Comparison of ENCODE assay signal across 8 cellular contexts in the genomic region with DNA sequence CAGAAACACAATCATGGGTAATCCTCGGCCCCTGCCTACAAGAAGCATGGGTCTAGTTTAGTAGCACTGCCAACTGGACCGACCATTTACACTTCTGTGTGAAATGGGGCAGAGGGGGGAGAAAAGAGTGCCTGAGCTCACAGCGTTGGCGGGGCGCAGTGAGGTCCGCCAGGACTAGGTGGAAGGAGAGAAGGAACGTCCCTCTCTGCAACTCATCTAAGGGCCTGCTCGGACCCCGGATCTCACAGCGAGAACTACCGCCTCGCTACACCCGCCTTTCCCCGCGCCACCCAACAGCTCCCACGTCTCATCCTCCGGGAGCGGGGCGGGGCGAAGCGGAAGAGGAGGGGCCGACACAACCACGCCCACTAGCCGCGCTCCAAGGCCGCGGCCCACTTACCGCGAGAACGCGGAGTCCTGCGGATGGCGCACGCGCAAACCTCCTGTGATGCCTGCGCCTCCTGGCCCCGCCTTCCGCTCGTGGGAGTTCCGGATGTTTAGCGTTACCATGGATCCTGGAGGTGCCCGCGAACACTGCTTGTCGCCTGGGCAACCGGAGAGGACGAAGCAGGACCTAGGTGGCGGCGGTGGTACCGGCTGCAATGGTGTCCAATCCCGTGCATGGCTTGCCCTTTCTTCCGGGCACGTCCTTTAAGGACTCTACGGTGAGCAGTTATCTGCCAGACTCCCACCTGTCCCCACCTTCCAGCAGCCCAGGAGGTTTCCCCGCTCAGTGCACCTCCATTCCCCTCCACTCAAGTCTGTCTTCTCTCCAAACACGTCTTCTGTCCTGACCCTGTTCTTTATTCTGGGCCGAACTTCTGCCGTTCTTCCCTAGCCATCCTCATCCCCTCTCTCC. TPM values are rescaled to one million over a fixed set of nuclear protein-coding genes. Genes with fewer than 3 reads are reported as not detected.
DNase-seq lines count a peak whose midpoint lies in the region; ATAC-seq, FAIRE-seq and TF ChIP-seq lines count a peak whose summit lies in the region.

Gene EFHC1, plus strand, starts transcription at position 534 of the 859 bp plus-strand sequence. Its CDS starts 69 bp downstream, at position 603.

- BruUV-seq in HepG2 (replicated peaks; lab: Mats Ljungman, UMichigan) = no TSS peak

- POLR2A ChIA-PET in HepG2 (lab: Yijun Ruan, JAX) = interaction anchor here (0.7 to 3.5 kb wide), 23 partner anchors 10 to 699 kb away, joined by 3 to 38 read pairs (median 4); partner anchors contain the start of genes MCM3 and TRAM2

- peak; percentile 81 for FAIRE-seq in HepG2 (lab: Jason Lieb, UNC)

- peak; percentile 97 to 98 for TF ChIP-seq POLR2A in HepG2 (IDR thresholded peaks at IDR 0.05; ENCODE audit: insufficient read depth in 1 of 2, low read depth in 2 of 2, low read length in 2 of 2)

- H4K20me1 ChIP-seq in HepG2 (ENCODE audit: insufficient read depth, low read length) = no peaks in the 10 kb centered on the region

- no peaks in the 10 kb centered on the region for H3K36me3 ChIP-seq in HepG2 (replicated peaks in 1 of 2; ENCODE audit: control insufficient read depth in 1 of 2, insufficient read depth in 2 of 2, low read length in 2 of 2)

- H2AFZ ChIP-seq in HepG2 (ENCODE audit: low read length) = peak within 1 kb of the TSS; percentile 96

- TF ChIP-seq EP300 in HepG2 (IDR thresholded peaks at IDR 0.05; ENCODE audit: low read depth in 2 of 2, low read length in 2 of 2) = no peak; a peak in 1 of 4 replicates
- peak; percentile 59; the same call in 1 of the 2 replicates for TF ChIP-seq EP300 in HepG2 (CRISPR knock-in tag; IDR thresholded peaks at IDR 0.05; ENCODE audit: borderline replicate concordance)

- H3K4me1 ChIP-seq in HepG2 (ENCODE audit: insufficient read depth, low read length) = peaks cover 62% of the 10 kb centered on the region

- ATAC-seq in GM19351 (IDR thresholded peaks at IDR 0.05; ENCODE audit: unreplicated experiment) = peak; percentile 89
- peak; percentile 95 for ATAC-seq in HG03520 (IDR thresholded peaks at IDR 0.05; ENCODE audit: unreplicated experiment)
- ATAC-seq in HepG2 = peak; percentile 96

- under 1% methylated on average over 23 of the region's 57 CpGs for WGBS in HepG2 (ENCODE audit: low lambda C conversion rate)

- H3K9me3 ChIP-seq in HepG2 (ENCODE audit: low read length) = no peaks in the 10 kb centered on the region

- DNase-seq in C1 segment of cervical spinal cord (lab: John Stamatoyannopoulos, UW) (peak; percentile 75 to 98 (median 96)), NCI-H69 (lab: John Stamatoyannopoulos, UW) (peak; percentile 100), dermis microvascular lymphatic vessel endothelial cell (ENCODE audit: low read depth in 2 of 2) (peak; percentile 97 to 98), HepG2 (ENCODE audit: low spot score) (peak; percentile 98)
- peak; percentile 97 for DNase-seq in activated CD4-positive, alpha-beta T cell treated with anti-CD3 and anti-CD28 coated beads, Interleukin-2, amount 50 U/mL, for 1 hour
- DNase-seq in stimulated activated CD4-positive, alpha-beta T cell treated with anti-CD3 and anti-CD28 coated beads, Interleukin-4, amount 100 ng/mL, for 1 hour = peak; percentile 99

- H3K4me2 ChIP-seq in HepG2 (ENCODE audit: low read depth, low read length) = peak within 1 kb of the TSS; percentile 100

- peaks cover 4% of the 10 kb centered on the region for H3K79me2 ChIP-seq in HepG2 (ENCODE audit: insufficient read depth, low read length)

- peaks cover 0 to 4% of the 10 kb centered on the region in 2 experiments; a peak in 1 of 5 replicates for H3K27me3 ChIP-seq in HepG2 (ENCODE audit: control insufficient read depth in 1 of 2, insufficient read depth in 2 of 2, low read length in 2 of 2)

- H3K27ac ChIP-seq in HepG2 (ENCODE audit: extremely low read length, insufficient read depth, low read length) = peak within 1 kb of the TSS; percentile 91

- in situ Hi-C loops in HepG2 (cut with HindIII; ENCODE audit: extremely low pct_ligation_motif_present, low pct_unique_long_range_greater_than_20kb) = loop anchor here (5.0 kb wide), 2 partner anchors 177 to 242 kb away; no protein-coding TSS in a partner anchor

- intact Hi-C loops in HepG2 (cut with micrococcal nuclease; ENCODE audit: unreplicated experiment) = loop anchor here (1.0 to 5.0 kb wide), 5 partner anchors 82 to 178 kb away; no protein-coding TSS in a partner anchor

- peak; percentile 72 for TF ChIP-seq RAD21 in HepG2 (CRISPR knock-in tag; IDR thresholded peaks at IDR 0.05)

- peak; percentile 33 for TF ChIP-seq CTCF in HepG2 (CRISPR knock-in tag; IDR thresholded peaks at IDR 0.05)

- peak within 1 kb of the TSS; percentile 95 for H3K9ac ChIP-seq in HepG2 (ENCODE audit: insufficient read depth, low read depth, low read length)

- CTCF ChIA-PET in HepG2 (lab: Yijun Ruan, JAX; ENCODE audit: low intra/inter-chr PET ratio, low total read pairs) = interaction anchor here (1.4 kb wide), 1 partner anchor 243 kb away, joined by 5 read pairs; no protein-coding TSS in a partner anchor

- H3K4me3 ChIP-seq in HepG2 (replicated peaks in 1 of 3; ENCODE audit: insufficient read depth in 1 of 3, low read depth in 2 of 3, low read length in 3 of 3) = peak within 1 kb of the TSS; percentile 78 to 99 (median 90)

TF ChIP-seq in HepG2, 621 proteins besides CTCF, POLR2A, EP300 and RAD21 (continues in another document):
- peak; percentile 93; the same call in 1 of the 2 replicates for TF ChIP-seq ZNF230 (CRISPR knock-in tag; IDR thresholded peaks at IDR 0.05)
- TF ChIP-seq E2F2 (CRISPR knock-in tag; IDR thresholded peaks at IDR 0.05; ENCODE audit: borderline replicate concordance) = no peak
- no peak for TF ChIP-seq SMYD3 (CRISPR knock-in tag; IDR thresholded peaks at IDR 0.05)
- TF ChIP-seq CEBPB (IDR thresholded peaks at IDR 0.05; ENCODE audit: borderline replicate concordance, low read depth, low read length) = no peak
- TF ChIP-seq, protein P1, sequence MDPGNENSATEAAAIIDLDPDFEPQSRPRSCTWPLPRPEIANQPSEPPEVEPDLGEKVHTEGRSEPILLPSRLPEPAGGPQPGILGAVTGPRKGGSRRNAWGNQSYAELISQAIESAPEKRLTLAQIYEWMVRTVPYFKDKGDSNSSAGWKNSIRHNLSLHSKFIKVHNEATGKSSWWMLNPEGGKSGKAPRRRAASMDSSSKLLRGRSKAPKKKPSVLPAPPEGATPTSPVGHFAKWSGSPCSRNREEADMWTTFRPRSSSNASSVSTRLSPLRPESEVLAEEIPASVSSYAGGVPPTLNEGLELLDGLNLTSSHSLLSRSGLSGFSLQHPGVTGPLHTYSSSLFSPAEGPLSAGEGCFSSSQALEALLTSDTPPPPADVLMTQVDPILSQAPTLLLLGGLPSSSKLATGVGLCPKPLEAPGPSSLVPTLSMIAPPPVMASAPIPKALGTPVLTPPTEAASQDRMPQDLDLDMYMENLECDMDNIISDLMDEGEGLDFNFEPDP (CRISPR knock-in tag; conservative IDR thresholded peaks at IDR 0.05) = no peak
- TF ChIP-seq ZFY (CRISPR knock-in tag; IDR thresholded peaks at IDR 0.05) = peak; percentile 90
- TF ChIP-seq ZNF232 (CRISPR knock-in tag; IDR thresholded peaks at IDR 0.05; ENCODE audit: borderline replicate concordance) = peak; percentile 85; the same call in 1 of the 2 replicates
- no peak for TF ChIP-seq ZNF432 (CRISPR knock-in tag; IDR thresholded peaks at IDR 0.05; ENCODE audit: borderline replicate concordance)
- TF ChIP-seq MXD4 (CRISPR knock-in tag; IDR thresholded peaks at IDR 0.05) = peak; percentile 95
- TF ChIP-seq CREM (IDR thresholded peaks at IDR 0.05) = peak; percentile 46; the same call in 1 of the 2 replicates
- no peak for TF ChIP-seq CREM (CRISPR knock-in tag; IDR thresholded peaks at IDR 0.05)
- TF ChIP-seq SMC3 (IDR thresholded peaks at IDR 0.05; ENCODE audit: low read length) = no peak
- TF ChIP-seq PHF20 (CRISPR knock-in tag; IDR thresholded peaks at IDR 0.05) = peak; percentile 76
- peak; percentile 70; the same call in 1 of the 2 replicates for TF ChIP-seq ESRRA (CRISPR knock-in tag; IDR thresholded peaks at IDR 0.05; ENCODE audit: low read depth)
- no peak for TF ChIP-seq ARNT (IDR thresholded peaks at IDR 0.05)
- TF ChIP-seq ZNF382 (CRISPR knock-in tag; IDR thresholded peaks at IDR 0.05; ENCODE audit: borderline replicate concordance) = no peak

RNA-seq across cellular contexts. Expression of gene EFHC1, which starts in this region (rescaled TPM):
- total RNA-seq in dermis microvascular lymphatic vessel endothelial cell (5.9 and 7.2 TPM in 2 replicates), HepG2 (2016; rRNA removed; fragmentation: Illumina TruSeq; extraction: Trizol) (18.6 and 23.4 TPM in 2 replicates)
- total RNA-seq in HepG2 (2016; cell fraction: cytosol; rRNA removed; fragmentation: Illumina TruSeq; extraction: Trizol; ENCODE audit: low read depth) = 6.3 TPM in 2 replicates
- total RNA-seq in HepG2 (2016; cell fraction: insoluble cytoplasmic fraction; rRNA removed; fragmentation: Illumina TruSeq; extraction: Trizol) = 20.7 and 23.3 TPM in 2 replicates
- total RNA-seq in HepG2 (2016; cell fraction: membrane; rRNA removed; fragmentation: Illumina TruSeq; extraction: Trizol) = 5.0 and 8.2 TPM in 2 replicates
- 39.5 and 46.3 TPM in 2 replicates for total RNA-seq in HepG2 (2016; cell fraction: nucleus; rRNA removed; fragmentation: Illumina TruSeq; extraction: Trizol)
- 23.5 and 29.5 TPM in 2 replicates for polyA plus RNA-seq in HepG2 (2011; rRNA removed)
- polyA plus RNA-seq in HepG2 (2011; cell fraction: cytosol; rRNA removed) = 5.5 and 9.2 TPM in 2 replicates
- 92.9 and 127 TPM in 2 replicates for polyA plus RNA-seq in HepG2 (2011; cell fraction: nucleus; rRNA removed)
- 10.2 and 15.7 TPM in 2 replicates for polyA plus RNA-seq in HepG2 (2012)
- polyA plus RNA-seq in HepG2 (2016; cell fraction: cytosol; fragmentation: Illumina TruSeq; extraction: Trizol; ENCODE audit: low read depth) = 2.4 and 2.8 TPM in 2 replicates
- polyA plus RNA-seq in HepG2 (2016; cell fraction: insoluble cytoplasmic fraction; fragmentation: Illumina TruSeq; extraction: Trizol; ENCODE audit: low read depth) = 17.1 and 17.6 TPM in 2 replicates
- 4.6 and 4.7 TPM in 2 replicates for polyA plus RNA-seq in HepG2 (2016; cell fraction: membrane; fragmentation: Illumina TruSeq; extraction: Trizol; ENCODE audit: low read depth)
- 53.0 and 69.1 TPM in 2 replicates for polyA plus RNA-seq in HepG2 (2016; cell fraction: nucleus; fragmentation: Illumina TruSeq; extraction: Trizol; ENCODE audit: insufficient read depth, low read depth)
- 14.9 and 26.4 TPM in 2 replicates for polyA minus RNA-seq in HepG2 (2011; rRNA and poly(A)+ RNA removed; ENCODE audit: low replicate concordance)
- 3.9 and 7.9 TPM in 2 replicates for polyA minus RNA-seq in HepG2 (2011; cell fraction: cytosol; rRNA and poly(A)+ RNA removed)
- 42.3 and 42.6 TPM in 2 replicates for polyA minus RNA-seq in HepG2 (2011; cell fraction: nucleus; rRNA and poly(A)+ RNA removed)

Comparison
In these comparisons a context has a peak if more than half of its experiments do, and no peak if none do; other contexts are left out.
1. Peak in every context shown above with its lines: DNase-seq, ATAC-seq, H3K4me3 ChIP-seq and H3K27ac ChIP-seq.